ENCODE assay signal across 17 cellular contexts in genomic region chr2:79882548-79882947, GRCh38.
"Had no signal": no experiment of that assay in that cellular context is flagged by ENCODE, and none has a peak within 500 bp of the region (broad histone marks: within the 10 kb centered on the region; RNA-seq: fewer than 3 reads in every experiment).

No MANE protein-coding gene starts in this region.

- H3K4me1 Mint-ChIP-seq: naive B cell had no signal

- ATAC-seq: left colon, left ventricle myocardium superior had no signal

- H3K27me3 ChIP-seq: right atrium auricular region, suprapubic skin, thyroid gland, upper lobe of left lung, uterus had no signal

- H3K4me3 Mint-ChIP-seq: naive B cell had no signal

- H3K36me3 ChIP-seq: right atrium auricular region, sigmoid colon, suprapubic skin, thyroid gland, upper lobe of left lung, uterus had no signal

- H3K27ac Mint-ChIP-seq: naive B cell had no signal

- H3K36me3 Mint-ChIP-seq: naive B cell had no signal

- DNase-seq: effector CD8-positive, alpha-beta T cell; foreskin melanocyte; left colon; left ventricle myocardium superior; mesendoderm; naive B cell; sigmoid colon; stimulated activated CD4-positive, alpha-beta T cell treated with anti-CD3 and anti-CD28 coated beads, Interleukin-12 subunit alpha, Interleukin-12 subunit beta, amount 100 ng/mL, for 4 hours; stimulated activated naive CD4-positive, alpha-beta T cell treated with Interleukin-2 at 50 U/mL for 16 hours; thyroid gland; uterus had no signal

- H3K27ac ChIP-seq: coronary artery, right atrium auricular region, sigmoid colon, skin epidermis, suprapubic skin, thyroid gland, upper lobe of left lung, uterus had no signal

- H3K4me3 ChIP-seq: coronary artery, lung, right atrium auricular region, sigmoid colon, skin epidermis, suprapubic skin, thyroid gland, upper lobe of left lung, uterus had no signal

- H3K9me3 ChIP-seq: right atrium auricular region, sigmoid colon, suprapubic skin, thyroid gland, upper lobe of left lung, uterus had no signal

- H3K4me1 ChIP-seq: right atrium auricular region, sigmoid colon, suprapubic skin, thyroid gland, upper lobe of left lung, uterus had no signal
